Comparison of ENCODE assay signal across 15 cellular contexts in the genomic region with DNA sequence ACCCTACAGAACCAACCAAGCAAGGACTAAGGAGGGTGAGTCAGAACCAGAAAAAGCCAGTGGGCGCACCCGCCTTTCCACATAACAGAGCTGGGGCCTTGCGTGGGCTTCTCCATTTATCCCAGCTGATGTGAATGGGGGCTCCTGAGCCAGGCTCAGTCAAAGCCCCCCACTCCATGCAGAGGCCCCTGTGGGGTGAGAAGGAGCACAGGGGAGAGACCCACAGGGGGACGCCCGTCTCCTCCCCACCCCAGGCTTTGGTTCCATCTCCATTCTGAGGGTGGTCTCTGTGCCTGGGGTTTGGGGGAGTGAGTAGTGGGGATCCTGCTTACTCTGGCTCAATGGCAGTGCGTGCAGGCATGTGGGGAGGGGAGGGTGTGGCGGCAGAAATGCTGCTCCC.
DNase-seq lines count a peak whose midpoint lies in the region; ATAC-seq and TF ChIP-seq lines count a peak whose summit lies in the region.
"Had no signal": no experiment of that assay in that cellular context is flagged by ENCODE, and none has a peak within 500 bp of the region (broad histone marks: within the 10 kb centered on the region; RNA-seq: fewer than 3 reads in every experiment).

No MANE protein-coding gene starts in this region.

- H3K36me3 ChIP-seq in heart right ventricle (no peaks in the 10 kb centered on the region), upper lobe of left lung (no peaks in the 10 kb centered on the region)
- H3K36me3 ChIP-seq: BLaER1 had no signal

- TF ChIP-seq CTCF in heart right ventricle (IDR thresholded peaks at IDR 0.05) = no peak
- TF ChIP-seq CTCF in upper lobe of left lung (IDR thresholded peaks at IDR 0.05) = no peak

- H3K9me3 ChIP-seq in heart right ventricle (peaks cover 0 to 4% (median 0%) of the 10 kb centered on the region in 11 donors), upper lobe of left lung (no peaks in the 10 kb centered on the region)

- intact Hi-C loops in Right ventricle myocardium inferior (cut with DNase I) (no loop called here), heart right ventricle (cut with DNase I) (no loop called here), posterior vena cava (cut with DNase I) (no loop called here)

- H3K4me3 ChIP-seq in heart right ventricle (no peak overlapping the region), upper lobe of left lung (no peak overlapping the region)
- H3K4me3 ChIP-seq: BLaER1 had no signal

- no peaks in the 10 kb centered on the region for H3K27me3 ChIP-seq in heart right ventricle
- no peaks in the 10 kb centered on the region for H3K27me3 ChIP-seq in upper lobe of left lung
- H3K27me3 ChIP-seq: BLaER1 had no signal

- no peak overlapping the region for H3K27ac ChIP-seq in heart right ventricle
- no peak overlapping the region for H3K27ac ChIP-seq in upper lobe of left lung
- H3K27ac ChIP-seq: BLaER1 had no signal

- DNase-seq in Right ventricle myocardium inferior (ENCODE audit: missing footprints) = peak; percentile 7
- no peak for DNase-seq in heart right ventricle
- peak; percentile 41 for DNase-seq in mesenteric fat pad (ENCODE audit: low spot score)
- DNase-seq in posterior vena cava (ENCODE audit: low spot score) = peak; percentile 56
- DNase-seq in NCI-H2081 (lab: John Stamatoyannopoulos, UW) = no peak
- no peak for DNase-seq in amniotic stem cell (lab: John Stamatoyannopoulos, UW)
- no peak for DNase-seq in upper lobe of left lung
- DNase-seq: 8988T; AML-193; CD4-positive, CD25-positive, alpha-beta regulatory T cell; DMS53; GF-D8; HCEC 1CT; HFFc6 had no signal

- TF ChIP-seq POLR2A in upper lobe of left lung (IDR thresholded peaks at IDR 0.05) = no peak

- no peak for ATAC-seq in Right ventricle myocardium inferior
- ATAC-seq in heart right ventricle = no peak
- no peak for ATAC-seq in upper lobe of left lung (ENCODE audit: low FRiP score in 2 of 2)

- TF ChIP-seq EP300 in upper lobe of left lung (IDR thresholded peaks at IDR 0.05) = no peak

- H3K4me1 ChIP-seq in heart right ventricle (peaks cover 0 to 5% (median 0%) of the 10 kb centered on the region in 9 donors), upper lobe of left lung (no peaks in the 10 kb centered on the region)

- whole genome bisulfite sequencing in heart right ventricle, 2 donors = 99% methylated on average over 7 of the region's 7 CpGs
- 82 to 93% methylated on average over 5 to 6 of the region's 7 CpGs for WGBS in upper lobe of left lung, 2 donors

Comparison
In these comparisons a context has a peak if more than half of its experiments do, and no peak if none do; other contexts are left out.
1. DNase-seq: peak in Right ventricle myocardium inferior (single experiment), mesenteric fat pad (single experiment) and posterior vena cava (single experiment); none in heart right ventricle (0 of 2), NCI-H2081 (0 of 2), amniotic stem cell (single experiment) and upper lobe of left lung (0 of 2).